ENCODE assay signal across 20 cellular contexts in the genomic region with DNA sequence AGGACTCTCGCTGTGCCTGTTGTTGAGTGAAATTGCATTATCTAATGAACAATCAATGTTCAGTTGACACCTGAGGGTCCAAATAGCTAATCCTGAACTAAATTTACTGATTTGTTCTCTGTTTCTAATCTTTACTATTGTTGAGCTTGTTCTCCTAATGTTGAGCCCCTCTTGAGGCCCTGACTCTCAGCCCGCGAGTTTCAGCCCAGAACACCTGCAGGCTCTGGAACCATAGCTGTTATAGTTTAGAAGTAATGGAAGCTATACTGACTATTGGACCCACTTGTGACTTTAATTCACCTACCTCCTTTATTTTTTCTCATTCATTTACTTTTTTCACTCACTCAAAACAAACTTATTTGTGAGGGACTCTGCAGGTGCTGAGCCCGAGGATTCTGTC. TPM values are rescaled to one million over a fixed set of nuclear protein-coding genes. Genes with fewer than 3 reads are reported as not detected.
DNase-seq lines count a peak whose midpoint lies in the region; ATAC-seq and TF ChIP-seq lines count a peak whose summit lies in the region.
"Had no signal": no experiment of that assay in that cellular context is flagged by ENCODE, and none has a peak within 500 bp of the region (broad histone marks: within the 10 kb centered on the region; RNA-seq: fewer than 3 reads in every experiment).

No MANE protein-coding gene starts in this region.

- peaks cover 2% of the 10 kb centered on the region for H3K27me3 Mint-ChIP-seq in neural progenitor cell (ENCODE audit: insufficient read depth, low read depth)

- H3K9me2 ChIP-seq in MM.1S (replicated peaks; ENCODE audit: insufficient read depth, low read length), result no peaks in the 10 kb centered on the region

- no peaks in the 10 kb centered on the region for H3K36me3 ChIP-seq in DND-41 (ENCODE audit: insufficient read depth, low read length)
- H3K36me3 ChIP-seq in MM.1S (replicated peaks; ENCODE audit: insufficient read depth, low read length), result no peaks in the 10 kb centered on the region
- no peaks in the 10 kb centered on the region for H3K36me3 ChIP-seq in neural progenitor cell
- H3K36me3 ChIP-seq: BLaER1 treated with 17β-estradiol and CSF1 and Interleukin-3, amounts not matched to agents 10 nM and 100 nM had no signal

- ATAC-seq in DND-41 (ENCODE audit: insufficient read depth, low read depth) (no peak), HG03520 (IDR thresholded peaks at IDR 0.05; ENCODE audit: unreplicated experiment) (no peak)
- ATAC-seq: A549; CD8-positive, alpha-beta T cell had no signal

- DNase-seq in DND-41 (peak; percentile 18), MM.1S (no peak), neural progenitor cell (ENCODE audit: low spot score) (no peak), NCI-H2171 treated with DMSO at 0.1 percent for 48 hours (lab: John Stamatoyannopoulos, UW) (no peak)
- DNase-seq: AML-193; Caco-2; Calu3; CD4-positive, alpha-beta T cell; CD8-positive, alpha-beta T cell; EL; GDM1 had no signal

- H3K27ac Mint-ChIP-seq in neural progenitor cell, result no peak overlapping the region
- H3K27ac Mint-ChIP-seq: B cell; CD4-positive, alpha-beta T cell; CD8-positive, alpha-beta T cell had no signal

- no peak overlapping the region for H3K4me3 Mint-ChIP-seq in neural progenitor cell
- H3K4me3 Mint-ChIP-seq: B cell; CD4-positive, alpha-beta T cell; CD8-positive, alpha-beta T cell had no signal

- TF ChIP-seq CTCF in DND-41 (IDR thresholded peaks at IDR 0.05; ENCODE audit: borderline replicate concordance, extremely low read depth, low read length, poor library complexity, severe bottlenecking) (no peak), MM.1S (IDR thresholded peaks at IDR 0.05; ENCODE audit: low read length) (no peak), neural progenitor cell (IDR thresholded peaks at IDR 0.05) (no peak)

- H3K27ac ChIP-seq in DND-41 (ENCODE audit: low read length) (peak overlapping the region; percentile 86), MM.1S (ENCODE audit: low read length) (peak overlapping the region; percentile 98), neural progenitor cell (no peak overlapping the region)
- H3K27ac ChIP-seq: 22Rv1; A549; BLaER1 treated with 17β-estradiol and CSF1 and Interleukin-3, amounts not matched to agents 10 nM and 100 nM; C4-2B had no signal

- H4K20me1 ChIP-seq in DND-41 (ENCODE audit: insufficient read depth, low read length) (no peaks in the 10 kb centered on the region), MM.1S (ENCODE audit: insufficient read depth, low read length) (no peaks in the 10 kb centered on the region), neural progenitor cell (ENCODE audit: low read depth) (no peaks in the 10 kb centered on the region)
- H4K20me1 ChIP-seq: BLaER1 treated with 17β-estradiol and CSF1 and Interleukin-3, amounts not matched to agents 10 nM and 100 nM had no signal

- peaks cover 10% of the 10 kb centered on the region for H3K9me3 Mint-ChIP-seq in neural progenitor cell

- H3K4me1 ChIP-seq in DND-41 (ENCODE audit: insufficient read depth, low read length) (peaks cover 74% of the 10 kb centered on the region), MM.1S (ENCODE audit: low read length) (peaks cover 47% of the 10 kb centered on the region), neural progenitor cell (peaks cover 12% of the 10 kb centered on the region)
- H3K4me1 ChIP-seq: A549; BLaER1 treated with 17β-estradiol and CSF1 and Interleukin-3, amounts not matched to agents 10 nM and 100 nM; Caco-2 had no signal

- H3K4me2 ChIP-seq in DND-41 (ENCODE audit: insufficient read depth, low read length) (peak overlapping the region; percentile 56), MM.1S (ENCODE audit: low read depth, low read length) (peak overlapping the region; percentile 75), neural progenitor cell (peak overlapping the region; percentile 11)
- H3K4me2 ChIP-seq: A549; BLaER1 treated with 17β-estradiol and CSF1 and Interleukin-3, amounts not matched to agents 10 nM and 100 nM had no signal

- H3K9ac ChIP-seq in DND-41 (ENCODE audit: low read depth, low read length) (peak overlapping the region; percentile 41), MM.1S (ENCODE audit: low read length) (peak overlapping the region; percentile 38), neural progenitor cell (no peak overlapping the region)
- H3K9ac ChIP-seq: BLaER1 treated with 17β-estradiol and CSF1 and Interleukin-3, amounts not matched to agents 10 nM and 100 nM had no signal

- no peaks in the 10 kb centered on the region for H3K79me2 ChIP-seq in DND-41 (ENCODE audit: insufficient read depth, low read length)
- H3K79me2 ChIP-seq in MM.1S (ENCODE audit: low read length), result no peaks in the 10 kb centered on the region
- H3K79me2 ChIP-seq in neural progenitor cell (ENCODE audit: low read depth), result no peaks in the 10 kb centered on the region

- H3K36me3 Mint-ChIP-seq in neural progenitor cell, result no peaks in the 10 kb centered on the region
- H3K36me3 Mint-ChIP-seq: CD8-positive, alpha-beta T cell had no signal

- no peak overlapping the region for H3K4me3 ChIP-seq in DND-41 (ENCODE audit: low read depth in 1 of 2, low read length in 2 of 2)
- H3K4me3 ChIP-seq in MM.1S (ENCODE audit: low read length), result no peak overlapping the region; the same call in 1 of the 2 replicates
- no peak overlapping the region for H3K4me3 ChIP-seq in neural progenitor cell
- H3K4me3 ChIP-seq: A549; BLaER1 treated with 17β-estradiol and CSF1 and Interleukin-3, amounts not matched to agents 10 nM and 100 nM; GM12878 had no signal

- H3K27me3 ChIP-seq in DND-41 (ENCODE audit: insufficient read depth, low read length, poor library complexity), result no peaks in the 10 kb centered on the region
- no peaks in the 10 kb centered on the region for H3K27me3 ChIP-seq in MM.1S (replicated peaks; ENCODE audit: insufficient read depth, low read length)
- H3K27me3 ChIP-seq in neural progenitor cell, result peaks cover 29% of the 10 kb centered on the region
- H3K27me3 ChIP-seq: BLaER1 treated with 17β-estradiol and CSF1 and Interleukin-3, amounts not matched to agents 10 nM and 100 nM had no signal

- H3F3A ChIP-seq in MM.1S (ENCODE audit: insufficient read depth, low read length), result peaks cover 32% of the 10 kb centered on the region
- H3F3A ChIP-seq in neural progenitor cell (ENCODE audit: low read depth), result no peaks in the 10 kb centered on the region

- H2AFZ ChIP-seq in DND-41 (ENCODE audit: low read depth, low read length), result no peak overlapping the region
- peak overlapping the region; percentile 51; the same call in 1 of the 2 replicates for H2AFZ ChIP-seq in MM.1S (ENCODE audit: low read length)
- no peak overlapping the region for H2AFZ ChIP-seq in neural progenitor cell (replicated peaks)

- H3K4me1 Mint-ChIP-seq in neural progenitor cell, result peaks cover 31% of the 10 kb centered on the region
- H3K4me1 Mint-ChIP-seq: B cell had no signal

- H3K9me3 ChIP-seq in DND-41 (ENCODE audit: insufficient read depth, low read length, severe bottlenecking) (peaks cover 4% of the 10 kb centered on the region), MM.1S (replicated peaks; ENCODE audit: insufficient read depth, low read length) (no peaks in the 10 kb centered on the region), neural progenitor cell (ENCODE audit: low read depth) (peaks cover under 1% of the 10 kb centered on the region)
- H3K9me3 ChIP-seq: A549, Caco-2 had no signal

RNA-seq across cellular contexts. Expression of a gene that starts 20.6 kb away (rescaled TPM):
- total RNA-seq in neural progenitor cell (ENCODE audit: low replicate concordance), result 0.52 and 1.1 TPM in 2 replicates
- total RNA-seq: A172; B cell; Caco-2; Calu3; CD4-positive, alpha-beta T cell; CD8-positive, alpha-beta T cell; G401 had no signal

Comparison
In these comparisons a context has a peak if more than half of its experiments do, and no peak if none do; other contexts are left out.
1. H3K4me2 ChIP-seq: peak in every context shown above with its lines; median percentile 75 in MM.1S; 56 in DND-41; 11 in neural progenitor cell.